In genomic region chr17:45147581-45148182, GRCh38 we compare ENCODE assay signal across 8 cellular contexts. TPM values are rescaled to one million over a fixed set of nuclear protein-coding genes. Genes with fewer than 3 reads are reported as not detected.
A peak's percentile ranks its signal among the peaks of the same experiment; 100 is the strongest.
DNase-seq lines count a peak whose midpoint lies in the region; ATAC-seq, FAIRE-seq and TF ChIP-seq lines count a peak whose summit lies in the region.

No MANE protein-coding gene starts in this region.

- H3K4me3 ChIP-seq in HUES6 (ENCODE audit: low read depth, low read length): peak overlapping the region; percentile 72
- peak overlapping the region; percentile 79 for H3K4me3 ChIP-seq in NT2/D1 (ENCODE audit: insufficient read length, low read depth)
- H3K4me3 ChIP-seq in endothelial cell of umbilical vein (replicated peaks in 1 of 3; ENCODE audit: insufficient read depth in 1 of 3, low read depth in 1 of 3, low read length in 3 of 3): peak overlapping the region; percentile 11 to 82 (median 47)

- no peaks in the 10 kb centered on the region for H4K20me1 ChIP-seq in endothelial cell of umbilical vein (replicated peaks; ENCODE audit: control insufficient read depth, extremely low read depth, insufficient read depth, low read length)

- no peak for TF ChIP-seq CTCF in endothelial cell of umbilical vein (IDR thresholded peaks at IDR 0.05; ENCODE audit: extremely low read depth in 1 of 2, insufficient read depth in 1 of 2, low read depth in 1 of 2, low read length in 2 of 2)

- DNase-seq in DMS153 (lab: John Stamatoyannopoulos, UW) (peak; percentile 96), NT2/D1 (ENCODE audit: low read depth, low spot score) (no peak), endothelial cell of umbilical vein (ENCODE audit: low read depth, low spot score) (peak; percentile 90), middle frontal gyrus (ENCODE audit: extremely low spot score, low spot score) (peak; percentile 90)
- peak; percentile 90 for DNase-seq in activated CD8-positive, alpha-beta memory T cell treated with anti-CD3 and anti-CD28 coated beads, Interleukin-2, amount 50 U/mL, for 48 hours
- peak; percentile 68 to 74 for DNase-seq in stimulated activated CD8-positive, alpha-beta memory T cell treated with anti-CD3 and anti-CD28 coated beads, Interleukin-2, amount 100 ng/mL, for 48 hours (ENCODE audit: low read depth in 2 of 2)

- no peak for FAIRE-seq in endothelial cell of umbilical vein (lab: Jason Lieb, UNC)

- H3K27me3 ChIP-seq in HUES6 (ENCODE audit: control insufficient read depth, insufficient read depth, low read length): no peaks in the 10 kb centered on the region
- H3K27me3 ChIP-seq in NT2/D1 (ENCODE audit: insufficient read depth, insufficient read length): no peaks in the 10 kb centered on the region
- no peaks in the 10 kb centered on the region for H3K27me3 ChIP-seq in endothelial cell of umbilical vein (ENCODE audit: control insufficient read depth in 2 of 2, insufficient read depth in 2 of 2, low read length in 2 of 2)

- CTCF ChIA-PET in endothelial cell of umbilical vein (lab: Charles Lee): interaction anchor here (1.0 to 10.4 kb wide), 7 partner anchors 11 to 87 kb away, joined by 3 to 393 read pairs (median 10); partner anchors contain the start of genes ACBD4, HEXIM2 and NMT1

- H3K36me3 ChIP-seq in HUES6 (ENCODE audit: control insufficient read depth, insufficient read depth, low read length): no peaks in the 10 kb centered on the region
- peaks cover 11% of the 10 kb centered on the region for H3K36me3 ChIP-seq in NT2/D1 (ENCODE audit: insufficient read depth, insufficient read length, low read length)
- no peaks in the 10 kb centered on the region for H3K36me3 ChIP-seq in endothelial cell of umbilical vein (ENCODE audit: control insufficient read depth in 2 of 2, extremely low read depth in 1 of 2, insufficient read depth in 2 of 2, low read length in 2 of 2)

- peak overlapping the region; percentile 98 for H3K27ac ChIP-seq in HUES6 (ENCODE audit: low read depth, low read length)
- H3K27ac ChIP-seq in endothelial cell of umbilical vein (ENCODE audit: insufficient read depth, low read depth, low read length): peak overlapping the region; percentile 97

- H3K9me3 ChIP-seq in HUES6 (ENCODE audit: control insufficient read depth, insufficient read depth, low read depth, low read length) (no peaks in the 10 kb centered on the region), NT2/D1 (ENCODE audit: insufficient read depth, low read length) (no peaks in the 10 kb centered on the region), endothelial cell of umbilical vein (replicated peaks; ENCODE audit: control insufficient read depth, insufficient read depth, low read length) (no peaks in the 10 kb centered on the region)

- H3K9me1 ChIP-seq in endothelial cell of umbilical vein (replicated peaks; ENCODE audit: control insufficient read depth, extremely low read depth, insufficient read depth, low read length): no peaks in the 10 kb centered on the region

- H3K4me1 ChIP-seq in HUES6 (ENCODE audit: control insufficient read depth, insufficient read depth, low read length) (peaks cover 29% of the 10 kb centered on the region), NT2/D1 (ENCODE audit: insufficient read depth, insufficient read length) (peaks cover 14% of the 10 kb centered on the region), endothelial cell of umbilical vein (ENCODE audit: control insufficient read depth, extremely low read depth, insufficient read depth, low read length) (peaks cover 24% of the 10 kb centered on the region)

- no peak for TF ChIP-seq POLR2A in endothelial cell of umbilical vein (IDR thresholded peaks at IDR 0.05; ENCODE audit: low read depth, low read length)

- peak overlapping the region; percentile 57 for H3K4me2 ChIP-seq in endothelial cell of umbilical vein (ENCODE audit: insufficient read depth, low read length)

- ATAC-seq in GM19452 (IDR thresholded peaks at IDR 0.05; ENCODE audit: unreplicated experiment): no peak

- dilution Hi-C loops in endothelial cell of umbilical vein (cut with MboI; ENCODE audit: extremely low pct_ligation_motif_present, low sequenced_read_pairs): no loop called here

- no TSS peak for BruUV-seq in endothelial cell of umbilical vein (replicated peaks; lab: Mats Ljungman, UMichigan)

- H2AFZ ChIP-seq in endothelial cell of umbilical vein (ENCODE audit: low read depth, low read length): peak overlapping the region; percentile 2

- POLR2A ChIA-PET in endothelial cell of umbilical vein (lab: Charles Lee): interaction anchor here (0.7 to 6.1 kb wide), 15 partner anchors 8 to 245 kb away, joined by 3 to 189 read pairs (median 7); partner anchors contain the start of genes ACBD4, HEXIM2 and NMT1

- peaks cover 30% of the 10 kb centered on the region for H3K79me2 ChIP-seq in endothelial cell of umbilical vein (ENCODE audit: control insufficient read depth, insufficient read depth, low read length)

- intact Hi-C loops in endothelial cell of umbilical vein (cut with micrococcal nuclease): loop anchor here (1.0 to 10.0 kb wide), 4 partner anchors 12 to 227 kb away; partner anchors contain the start of genes ACBD4, HEXIM2 and MAP3K14

- H3K9ac ChIP-seq in HUES6 (ENCODE audit: low read length): peak overlapping the region; percentile 98
- peak overlapping the region; percentile 87 for H3K9ac ChIP-seq in NT2/D1 (ENCODE audit: insufficient read length, low read depth)
- H3K9ac ChIP-seq in endothelial cell of umbilical vein (replicated peaks; ENCODE audit: extremely low read depth, insufficient read depth, low read length): peak overlapping the region; percentile 99

TF ChIP-seq in endothelial cell of umbilical vein, 7 proteins besides CTCF, POLR2A, EP300 and RAD21:
- no peak for TF ChIP-seq JUN (IDR thresholded peaks at IDR 0.05; ENCODE audit: borderline replicate concordance, insufficient read depth, insufficient read length, low read depth)
- TF ChIP-seq GATA2 (IDR thresholded peaks at IDR 0.05; ENCODE audit: insufficient read depth, insufficient read length, low read depth, low read length): no peak
- no peak for TF ChIP-seq FOS (IDR thresholded peaks at IDR 0.05; ENCODE audit: borderline replicate concordance, insufficient read depth, low read length)
- no peak for TF ChIP-seq MAX (IDR thresholded peaks at IDR 0.05; ENCODE audit: insufficient read depth, insufficient read length)
- TF ChIP-seq EZH2 (IDR thresholded peaks at IDR 0.05; ENCODE audit: borderline replicate concordance, low read depth, low read length, severe bottlenecking): no peak
- TF ChIP-seq MYC (IDR thresholded peaks at IDR 0.05; ENCODE audit: low read depth, low read length): no peak
- TF ChIP-seq POLR2AphosphoS5 (IDR thresholded peaks at IDR 0.05; ENCODE audit: insufficient read depth, low read depth, low read length): no peak
TF ChIP-seq in endothelial cell of umbilical vein: peak in this region for 0.

RNA-seq across cellular contexts. Expression of gene HEXIM1, which starts 0.6 kb away (rescaled TPM):
- total RNA-seq in endothelial cell of umbilical vein: 20.0 and 20.6 TPM in 2 replicates
- polyA plus RNA-seq in endothelial cell of umbilical vein: 5.0 and 7.0 TPM in 2 replicates
- 8.9 and 10.3 TPM in 2 replicates for polyA plus RNA-seq in endothelial cell of umbilical vein (2011; cell fraction: cytosol; rRNA removed)
- polyA plus RNA-seq in endothelial cell of umbilical vein (2011; cell fraction: nucleus; rRNA removed): 8.1 and 8.9 TPM in 2 replicates
- polyA plus RNA-seq in endothelial cell of umbilical vein (2012): 11.3 and 14.3 TPM in 2 replicates
- 3.7 and 5.7 TPM in 2 replicates for polyA minus RNA-seq in endothelial cell of umbilical vein
- 12.7 TPM for polyA minus RNA-seq in endothelial cell of umbilical vein (2011; cell fraction: cytosol; rRNA and poly(A)+ RNA removed)
- 3.8 and 4.3 TPM in 2 replicates for polyA minus RNA-seq in endothelial cell of umbilical vein (2011; cell fraction: nucleus; rRNA and poly(A)+ RNA removed)

RNA-seq across cellular contexts. Expression of gene ACBD4, which starts 12.2 kb away (rescaled TPM):
- total RNA-seq in endothelial cell of umbilical vein: 6.7 and 7.5 TPM in 2 replicates
- 4.5 and 4.7 TPM in 2 replicates for polyA plus RNA-seq in endothelial cell of umbilical vein
- polyA plus RNA-seq in endothelial cell of umbilical vein (2011; cell fraction: cytosol; rRNA removed): 2.6 and 3.8 TPM in 2 replicates
- 13.7 and 19.5 TPM in 2 replicates for polyA plus RNA-seq in endothelial cell of umbilical vein (2011; cell fraction: nucleus; rRNA removed)
- 3.1 and 6.8 TPM in 2 replicates for polyA plus RNA-seq in endothelial cell of umbilical vein (2012)
- polyA minus RNA-seq in endothelial cell of umbilical vein: 3.7 and 5.2 TPM in 2 replicates
- polyA minus RNA-seq in endothelial cell of umbilical vein (2011; cell fraction: cytosol; rRNA and poly(A)+ RNA removed): 4.2 TPM
- 5.5 and 7.2 TPM in 2 replicates for polyA minus RNA-seq in endothelial cell of umbilical vein (2011; cell fraction: nucleus; rRNA and poly(A)+ RNA removed)

RNA-seq across cellular contexts. Expression of gene HEXIM2, which starts 14.0 kb away (rescaled TPM):
- total RNA-seq in endothelial cell of umbilical vein: 3.8 and 4.3 TPM in 2 replicates
- 2.9 and 3.7 TPM in 2 replicates for polyA plus RNA-seq in endothelial cell of umbilical vein
- polyA plus RNA-seq in endothelial cell of umbilical vein (2011; cell fraction: cytosol; rRNA removed): 2.9 and 3.4 TPM in 2 replicates
- polyA plus RNA-seq in endothelial cell of umbilical vein (2011; cell fraction: nucleus; rRNA removed): 2.9 and 3.1 TPM in 2 replicates
- 3.1 TPM in 2 replicates for polyA plus RNA-seq in endothelial cell of umbilical vein (2012)
- polyA minus RNA-seq in endothelial cell of umbilical vein: 0.92 and 1.4 TPM in 2 replicates
- polyA minus RNA-seq in endothelial cell of umbilical vein (2011; cell fraction: cytosol; rRNA and poly(A)+ RNA removed): 8.0 TPM
- 0.58 and 0.96 TPM in 2 replicates for polyA minus RNA-seq in endothelial cell of umbilical vein (2011; cell fraction: nucleus; rRNA and poly(A)+ RNA removed)

RNA-seq across cellular contexts. Expression of gene PLCD3, which starts 15.4 kb away (rescaled TPM):
- total RNA-seq in endothelial cell of umbilical vein: 35.0 and 43.1 TPM in 2 replicates
- polyA plus RNA-seq in endothelial cell of umbilical vein: 30.4 and 42.0 TPM in 2 replicates
- polyA plus RNA-seq in endothelial cell of umbilical vein (2011; cell fraction: cytosol; rRNA removed): 25.0 and 32.8 TPM in 2 replicates
- polyA plus RNA-seq in endothelial cell of umbilical vein (2011; cell fraction: nucleus; rRNA removed): 21.4 and 26.3 TPM in 2 replicates
- 33.1 and 40.7 TPM in 2 replicates for polyA plus RNA-seq in endothelial cell of umbilical vein (2012)
- 22.5 and 38.7 TPM in 2 replicates for polyA minus RNA-seq in endothelial cell of umbilical vein
- polyA minus RNA-seq in endothelial cell of umbilical vein (2011; cell fraction: cytosol; rRNA and poly(A)+ RNA removed): 81.3 TPM
- polyA minus RNA-seq in endothelial cell of umbilical vein (2011; cell fraction: nucleus; rRNA and poly(A)+ RNA removed): 7.3 and 14.1 TPM in 2 replicates
